21 cellular contexts compared by ENCODE assay signal in genomic region chr16:88713054-88713453, GRCh38. TPM values are rescaled to one million over a fixed set of nuclear protein-coding genes. Genes with fewer than 3 reads are reported as not detected.
DNase-seq lines count a peak whose midpoint lies in the region; ATAC-seq, FAIRE-seq and TF ChIP-seq lines count a peak whose summit lies in the region.
"Had no signal": no experiment of that assay in that cellular context is flagged by ENCODE, and none has a peak within 500 bp of the region (broad histone marks: within the 10 kb centered on the region; RNA-seq: fewer than 3 reads in every experiment).

No MANE protein-coding gene starts in this region.

- no peak overlapping the region for H3K9ac ChIP-seq in HepG2 (ENCODE audit: insufficient read depth, low read depth, low read length)

- peaks cover 31% of the 10 kb centered on the region for H3K4me1 ChIP-seq in HepG2 (ENCODE audit: insufficient read depth, low read length)
- H3K4me1 ChIP-seq in right lobe of liver = no peaks in the 10 kb centered on the region
- H3K4me1 ChIP-seq in effector memory CD4-positive, alpha-beta T cell (ENCODE audit: control insufficient read depth, insufficient read depth, low read length, poor library complexity, severe bottlenecking) = no peaks in the 10 kb centered on the region
- H3K4me1 ChIP-seq: BE2C, Caco-2, HAP-1 had no signal

- TF ChIP-seq POLR2A in HepG2 (IDR thresholded peaks at IDR 0.05; ENCODE audit: insufficient read depth in 1 of 2, low read depth in 2 of 2, low read length in 2 of 2) (no peak; a peak in 1 of 4 replicates), right lobe of liver (IDR thresholded peaks at IDR 0.05) (no peak)

- H2AFZ ChIP-seq in HepG2 (ENCODE audit: low read length) = no peak overlapping the region

- H4K20me1 ChIP-seq in HepG2 (ENCODE audit: insufficient read depth, low read length) = no peaks in the 10 kb centered on the region

- intact Hi-C loops in HepG2 (cut with micrococcal nuclease; ENCODE audit: unreplicated experiment) (no loop called here), right lobe of liver (cut with DNase I) (no loop called here)

- no peak overlapping the region for H3K4me2 ChIP-seq in HepG2 (ENCODE audit: low read depth, low read length)

- in situ Hi-C loops in HepG2 (cut with HindIII; ENCODE audit: extremely low pct_ligation_motif_present, low pct_unique_long_range_greater_than_20kb) = no loop called here

- H3K36me3 ChIP-seq in HepG2 (replicated peaks in 1 of 2; ENCODE audit: control insufficient read depth in 1 of 2, insufficient read depth in 2 of 2, low read length in 2 of 2) = peaks cover 26 to 42% of the 10 kb centered on the region in 2 experiments; a peak in 4 of 5 replicates
- peaks cover 0 to 45% (median 17%) of the 10 kb centered on the region in 4 donors for H3K36me3 ChIP-seq in right lobe of liver
- H3K36me3 ChIP-seq in H7 (replicated peaks; ENCODE audit: control insufficient read depth, insufficient read depth, low read length) = peaks cover 3% of the 10 kb centered on the region
- peaks cover 47% of the 10 kb centered on the region for H3K36me3 ChIP-seq in effector memory CD4-positive, alpha-beta T cell (ENCODE audit: control insufficient read depth, insufficient read depth, low read length)

- no peak for TF ChIP-seq EP300 in HepG2 (IDR thresholded peaks at IDR 0.05; ENCODE audit: low read depth in 2 of 2, low read length in 2 of 2)
- no peak for TF ChIP-seq EP300 in HepG2 (CRISPR knock-in tag; IDR thresholded peaks at IDR 0.05; ENCODE audit: borderline replicate concordance)

- ATAC-seq in HepG2 (no peak), right lobe of liver (no peak), GM19023 (IDR thresholded peaks at IDR 0.05; ENCODE audit: unreplicated experiment) (no peak)

- POLR2A ChIA-PET in HepG2 (lab: Yijun Ruan, JAX) = no interaction called here

- no peak overlapping the region for H3K27ac ChIP-seq in HepG2 (ENCODE audit: extremely low read length, insufficient read depth, low read length)
- no peak overlapping the region for H3K27ac ChIP-seq in right lobe of liver
- H3K27ac ChIP-seq in effector memory CD4-positive, alpha-beta T cell (ENCODE audit: insufficient read depth, low read length, poor library complexity, severe bottlenecking) = no peak overlapping the region
- H3K27ac ChIP-seq: HL-60 had no signal

- CTCF ChIA-PET in HepG2 (lab: Yijun Ruan, JAX; ENCODE audit: low intra/inter-chr PET ratio, low total read pairs) = no interaction called here

- H3K79me2 ChIP-seq in HepG2 (ENCODE audit: insufficient read depth, low read length) = peaks cover 8% of the 10 kb centered on the region

- TF ChIP-seq RAD21 in HepG2 (CRISPR knock-in tag; IDR thresholded peaks at IDR 0.05) = no peak

- no TSS peak for BruUV-seq in HepG2 (replicated peaks; lab: Mats Ljungman, UMichigan)

- H3K4me3 ChIP-seq in HepG2 (replicated peaks in 1 of 3; ENCODE audit: insufficient read depth in 1 of 3, low read depth in 2 of 3, low read length in 3 of 3) (no peak overlapping the region), right lobe of liver (no peak overlapping the region), H7 (ENCODE audit: insufficient read depth, low read depth, low read length) (no peak overlapping the region)
- H3K4me3 ChIP-seq in effector memory CD4-positive, alpha-beta T cell (ENCODE audit: insufficient read depth, low read depth, low read length, poor library complexity, severe bottlenecking) = no peak overlapping the region
- H3K4me3 ChIP-seq: HAP-1 had no signal

- H3K27me3 ChIP-seq in HepG2 (ENCODE audit: control insufficient read depth in 1 of 2, insufficient read depth in 2 of 2, low read length in 2 of 2) (no peaks in the 10 kb centered on the region), right lobe of liver (no peaks in the 10 kb centered on the region), H7 (ENCODE audit: control insufficient read depth, insufficient read depth, low read length) (no peaks in the 10 kb centered on the region)
- no peaks in the 10 kb centered on the region for H3K27me3 ChIP-seq in effector memory CD4-positive, alpha-beta T cell (replicated peaks; ENCODE audit: control insufficient read depth, insufficient read depth, low read length, poor library complexity, severe bottlenecking)
- H3K27me3 ChIP-seq: BE2C had no signal

- WGBS in HepG2 (ENCODE audit: low lambda C conversion rate) = 92% methylated on average over 15 of the region's 15 CpGs
- 82% methylated on average over 4 of the region's 15 CpGs for WGBS in right lobe of liver (ENCODE audit: insufficient coverage, low coverage, low lambda C conversion rate, missing lambda C conversion rate)

- TF ChIP-seq CTCF in HepG2 (CRISPR knock-in tag; IDR thresholded peaks at IDR 0.05) (no peak), right lobe of liver (IDR thresholded peaks at IDR 0.05) (no peak)

- DNase-seq in HepG2 (ENCODE audit: low spot score) (no peak), right lobe of liver (no peak), H7 (peak; percentile 85), HTR-8/SVneo (ENCODE audit: insufficient read length, low spot score) (no peak)
- no peak for DNase-seq in activated naive CD4-positive, alpha-beta T cell (lab: John Stamatoyannopoulos, UW)
- DNase-seq in effector memory CD4-positive, alpha-beta T cell = no peak
- DNase-seq: ACHN; BE2C; C1 segment of cervical spinal cord; Caco-2; CD4-positive, CD25-positive, alpha-beta regulatory T cell; CD8-positive, alpha-beta memory T cell; GOT3; KG1 had no signal

- H3K9me3 ChIP-seq in HepG2 (ENCODE audit: low read length) = no peaks in the 10 kb centered on the region
- H3K9me3 ChIP-seq in right lobe of liver = no peaks in the 10 kb centered on the region
- H3K9me3 ChIP-seq in effector memory CD4-positive, alpha-beta T cell (ENCODE audit: control insufficient read depth, low read length) = no peaks in the 10 kb centered on the region
- H3K9me3 ChIP-seq: BE2C, Caco-2, HAP-1 had no signal

- no peak for FAIRE-seq in HepG2 (lab: Jason Lieb, UNC)
- FAIRE-seq in HTR-8/SVneo (lab: Jason Lieb, UNC) = peak; percentile 68
- FAIRE-seq: A204.1, D721Med, G401.6, GM12892 had no signal

RNA-seq across cellular contexts. Expression of gene CTU2, which starts 6.8 kb away (rescaled TPM):
- total RNA-seq in HepG2 (2016; rRNA removed; fragmentation: Illumina TruSeq; extraction: Trizol) = 21.9 TPM in 2 replicates
- 11.4 and 12.8 TPM in 2 replicates for total RNA-seq in HepG2 (2016; cell fraction: cytosol; rRNA removed; fragmentation: Illumina TruSeq; extraction: Trizol; ENCODE audit: low read depth)
- total RNA-seq in HepG2 (2016; cell fraction: insoluble cytoplasmic fraction; rRNA removed; fragmentation: Illumina TruSeq; extraction: Trizol) = 16.8 and 22.4 TPM in 2 replicates
- 13.8 and 15.9 TPM in 2 replicates for total RNA-seq in HepG2 (2016; cell fraction: membrane; rRNA removed; fragmentation: Illumina TruSeq; extraction: Trizol)
- 16.7 and 17.2 TPM in 2 replicates for total RNA-seq in HepG2 (2016; cell fraction: nucleus; rRNA removed; fragmentation: Illumina TruSeq; extraction: Trizol)
- polyA plus RNA-seq in HepG2 (2011; rRNA removed) = 13.3 and 18.5 TPM in 2 replicates
- 11.8 and 19.4 TPM in 2 replicates for polyA plus RNA-seq in HepG2 (2011; cell fraction: cytosol; rRNA removed)
- polyA plus RNA-seq in HepG2 (2011; cell fraction: nucleus; rRNA removed) = 63.3 and 73.6 TPM in 2 replicates
- polyA plus RNA-seq in HepG2 (2012) = 11.6 and 15.1 TPM in 2 replicates
- polyA plus RNA-seq in HepG2 (2016; cell fraction: cytosol; fragmentation: Illumina TruSeq; extraction: Trizol; ENCODE audit: low read depth) = 12.4 and 16.5 TPM in 2 replicates
- 20.9 and 22.4 TPM in 2 replicates for polyA plus RNA-seq in HepG2 (2016; cell fraction: insoluble cytoplasmic fraction; fragmentation: Illumina TruSeq; extraction: Trizol; ENCODE audit: low read depth)
- 13.3 and 14.9 TPM in 2 replicates for polyA plus RNA-seq in HepG2 (2016; cell fraction: membrane; fragmentation: Illumina TruSeq; extraction: Trizol; ENCODE audit: low read depth)
- polyA plus RNA-seq in HepG2 (2016; cell fraction: nucleus; fragmentation: Illumina TruSeq; extraction: Trizol; ENCODE audit: insufficient read depth, low read depth) = 39.4 and 44.9 TPM in 2 replicates
- 23.1 and 25.7 TPM in 2 replicates for polyA minus RNA-seq in HepG2 (2011; rRNA and poly(A)+ RNA removed; ENCODE audit: low replicate concordance)
- 15.2 and 18.6 TPM in 2 replicates for polyA minus RNA-seq in HepG2 (2011; cell fraction: cytosol; rRNA and poly(A)+ RNA removed)
- 19.3 and 20.7 TPM in 2 replicates for polyA minus RNA-seq in HepG2 (2011; cell fraction: nucleus; rRNA and poly(A)+ RNA removed)
- 1 to 10 TPM; 5.0 to 9.5 (median 8.2) TPM for total RNA-seq in right lobe of liver
- total RNA-seq in H7 (2014; rRNA removed; shearing (Covaris generic)) = 33.1 and 38.4 TPM in 2 replicates

RNA-seq across cellular contexts. Expression of gene RNF166, which starts 6.8 kb away (rescaled TPM):
- 15.1 and 23.0 TPM in 2 replicates for total RNA-seq in HepG2 (2016; rRNA removed; fragmentation: Illumina TruSeq; extraction: Trizol)
- 36.0 and 37.2 TPM in 2 replicates for total RNA-seq in HepG2 (2016; cell fraction: cytosol; rRNA removed; fragmentation: Illumina TruSeq; extraction: Trizol; ENCODE audit: low read depth)
- total RNA-seq in HepG2 (2016; cell fraction: insoluble cytoplasmic fraction; rRNA removed; fragmentation: Illumina TruSeq; extraction: Trizol) = 17.3 and 23.3 TPM in 2 replicates
- 41.6 and 45.9 TPM in 2 replicates for total RNA-seq in HepG2 (2016; cell fraction: membrane; rRNA removed; fragmentation: Illumina TruSeq; extraction: Trizol)
- 14.0 and 14.1 TPM in 2 replicates for total RNA-seq in HepG2 (2016; cell fraction: nucleus; rRNA removed; fragmentation: Illumina TruSeq; extraction: Trizol)
- polyA plus RNA-seq in HepG2 (2011; rRNA removed) = 21.4 and 26.2 TPM in 2 replicates
- 14.8 and 24.4 TPM in 2 replicates for polyA plus RNA-seq in HepG2 (2011; cell fraction: cytosol; rRNA removed)
- polyA plus RNA-seq in HepG2 (2011; cell fraction: nucleus; rRNA removed) = 83.8 and 91.3 TPM in 2 replicates
- 12.2 and 16.1 TPM in 2 replicates for polyA plus RNA-seq in HepG2 (2012)
- 22.9 and 25.4 TPM in 2 replicates for polyA plus RNA-seq in HepG2 (2016; cell fraction: cytosol; fragmentation: Illumina TruSeq; extraction: Trizol; ENCODE audit: low read depth)
- polyA plus RNA-seq in HepG2 (2016; cell fraction: insoluble cytoplasmic fraction; fragmentation: Illumina TruSeq; extraction: Trizol; ENCODE audit: low read depth) = 19.2 and 20.2 TPM in 2 replicates
- polyA plus RNA-seq in HepG2 (2016; cell fraction: membrane; fragmentation: Illumina TruSeq; extraction: Trizol; ENCODE audit: low read depth) = 32.0 and 34.1 TPM in 2 replicates
- polyA plus RNA-seq in HepG2 (2016; cell fraction: nucleus; fragmentation: Illumina TruSeq; extraction: Trizol; ENCODE audit: insufficient read depth, low read depth) = 36.7 and 43.4 TPM in 2 replicates
- polyA minus RNA-seq in HepG2 (2011; rRNA and poly(A)+ RNA removed; ENCODE audit: low replicate concordance) = 11.5 and 25.6 TPM in 2 replicates
- polyA minus RNA-seq in HepG2 (2011; cell fraction: cytosol; rRNA and poly(A)+ RNA removed) = 12.9 and 17.8 TPM in 2 replicates
- 14.2 and 18.7 TPM in 2 replicates for polyA minus RNA-seq in HepG2 (2011; cell fraction: nucleus; rRNA and poly(A)+ RNA removed)
- total RNA-seq in right lobe of liver = 10 to 100 TPM in 2 of 6 experiments, 1 to 10 TPM in 4; 8.1 to 12.8 (median 10.0) TPM
- 44.6 and 45.3 TPM in 2 replicates for total RNA-seq in H7 (2014; rRNA removed; shearing (Covaris generic))

RNA-seq across cellular contexts. Expression of gene SNAI3, which starts 26.7 kb away (rescaled TPM):
- total RNA-seq in HepG2 (2016; rRNA removed; fragmentation: Illumina TruSeq; extraction: Trizol) (0.09 and 0.18 TPM in 2 replicates), right lobe of liver (under 1 TPM; 0.15 to 0.98 (median 0.35) TPM)
- not detected in 2 replicates for total RNA-seq in HepG2 (2016; cell fraction: cytosol; rRNA removed; fragmentation: Illumina TruSeq; extraction: Trizol; ENCODE audit: low read depth)
- 0.13 and 0.17 TPM in 2 replicates for total RNA-seq in HepG2 (2016; cell fraction: insoluble cytoplasmic fraction; rRNA removed; fragmentation: Illumina TruSeq; extraction: Trizol)
- 0.12 TPM in 1 of 2 replicates, not detected in the other for total RNA-seq in HepG2 (2016; cell fraction: membrane; rRNA removed; fragmentation: Illumina TruSeq; extraction: Trizol)
- total RNA-seq in HepG2 (2016; cell fraction: nucleus; rRNA removed; fragmentation: Illumina TruSeq; extraction: Trizol) = not detected in 2 replicates
- polyA plus RNA-seq in HepG2 (2011; rRNA removed) = 0.18 and 0.40 TPM in 2 replicates
- polyA plus RNA-seq in HepG2 (2011; cell fraction: cytosol; rRNA removed) = 0.18 and 0.44 TPM in 2 replicates
- 0.35 and 0.64 TPM in 2 replicates for polyA plus RNA-seq in HepG2 (2011; cell fraction: nucleus; rRNA removed)
- polyA plus RNA-seq in HepG2 (2012) = 0.40 and 0.47 TPM in 2 replicates
- polyA plus RNA-seq in HepG2 (2016; cell fraction: cytosol; fragmentation: Illumina TruSeq; extraction: Trizol; ENCODE audit: low read depth) = 0.08 TPM in 1 of 2 replicates, not detected in the other
- polyA plus RNA-seq in HepG2 (2016; cell fraction: insoluble cytoplasmic fraction; fragmentation: Illumina TruSeq; extraction: Trizol; ENCODE audit: low read depth) = 0.26 TPM in 1 of 2 replicates, not detected in the other
- 0.15 and 0.21 TPM in 2 replicates for polyA plus RNA-seq in HepG2 (2016; cell fraction: membrane; fragmentation: Illumina TruSeq; extraction: Trizol; ENCODE audit: low read depth)
- polyA plus RNA-seq in HepG2 (2016; cell fraction: nucleus; fragmentation: Illumina TruSeq; extraction: Trizol; ENCODE audit: insufficient read depth, low read depth) = 0.27 TPM in 1 of 2 replicates, not detected in the other
- 0.84 TPM in 1 of 2 replicates, not detected in the other for polyA minus RNA-seq in HepG2 (2011; rRNA and poly(A)+ RNA removed; ENCODE audit: low replicate concordance)
- polyA minus RNA-seq in HepG2 (2011; cell fraction: cytosol; rRNA and poly(A)+ RNA removed) = not detected in 2 replicates
- polyA minus RNA-seq in HepG2 (2011; cell fraction: nucleus; rRNA and poly(A)+ RNA removed) = not detected in 2 replicates
- 2.0 and 2.9 TPM in 2 replicates for total RNA-seq in H7 (2014; rRNA removed; shearing (Covaris generic))

RNA-seq across cellular contexts. Expression of gene MVD, which starts 50.2 kb away (rescaled TPM):
- total RNA-seq in HepG2 (2016; rRNA removed; fragmentation: Illumina TruSeq; extraction: Trizol) (128 and 187 TPM in 2 replicates), right lobe of liver (10 to 100 TPM; 10.2 to 57.1 (median 15.2) TPM)
- 86.8 and 92.1 TPM in 2 replicates for total RNA-seq in HepG2 (2016; cell fraction: cytosol; rRNA removed; fragmentation: Illumina TruSeq; extraction: Trizol; ENCODE audit: low read depth)
- total RNA-seq in HepG2 (2016; cell fraction: insoluble cytoplasmic fraction; rRNA removed; fragmentation: Illumina TruSeq; extraction: Trizol) = 110 and 194 TPM in 2 replicates
- total RNA-seq in HepG2 (2016; cell fraction: membrane; rRNA removed; fragmentation: Illumina TruSeq; extraction: Trizol) = 93.3 and 93.5 TPM in 2 replicates
- 150 and 173 TPM in 2 replicates for total RNA-seq in HepG2 (2016; cell fraction: nucleus; rRNA removed; fragmentation: Illumina TruSeq; extraction: Trizol)
- polyA plus RNA-seq in HepG2 (2011; rRNA removed) = 28.1 and 68.9 TPM in 2 replicates
- polyA plus RNA-seq in HepG2 (2011; cell fraction: cytosol; rRNA removed) = 33.1 and 34.9 TPM in 2 replicates
- polyA plus RNA-seq in HepG2 (2011; cell fraction: nucleus; rRNA removed) = 340 and 407 TPM in 2 replicates
- 81.3 and 104 TPM in 2 replicates for polyA plus RNA-seq in HepG2 (2012)
- 49.5 and 55.8 TPM in 2 replicates for polyA plus RNA-seq in HepG2 (2016; cell fraction: cytosol; fragmentation: Illumina TruSeq; extraction: Trizol; ENCODE audit: low read depth)
- 117 and 128 TPM in 2 replicates for polyA plus RNA-seq in HepG2 (2016; cell fraction: insoluble cytoplasmic fraction; fragmentation: Illumina TruSeq; extraction: Trizol; ENCODE audit: low read depth)
- 64.4 TPM in 2 replicates for polyA plus RNA-seq in HepG2 (2016; cell fraction: membrane; fragmentation: Illumina TruSeq; extraction: Trizol; ENCODE audit: low read depth)
- 435 and 459 TPM in 2 replicates for polyA plus RNA-seq in HepG2 (2016; cell fraction: nucleus; fragmentation: Illumina TruSeq; extraction: Trizol; ENCODE audit: insufficient read depth, low read depth)
- 8.9 and 43.8 TPM in 2 replicates for polyA minus RNA-seq in HepG2 (2011; rRNA and poly(A)+ RNA removed; ENCODE audit: low replicate concordance)
- polyA minus RNA-seq in HepG2 (2011; cell fraction: cytosol; rRNA and poly(A)+ RNA removed) = 24.2 and 37.5 TPM in 2 replicates
- 34.4 and 55.3 TPM in 2 replicates for polyA minus RNA-seq in HepG2 (2011; cell fraction: nucleus; rRNA and poly(A)+ RNA removed)
- 98.8 and 100 TPM in 2 replicates for total RNA-seq in H7 (2014; rRNA removed; shearing (Covaris generic))
